Comparison of ENCODE assay signal across 9 cellular contexts in genomic region chr20:34557936-34558319, GRCh38. TPM values are rescaled to one million over a fixed set of nuclear protein-coding genes. Genes with fewer than 3 reads are reported as not detected.
DNase-seq lines count a peak whose midpoint lies in the region; ATAC-seq and TF ChIP-seq lines count a peak whose summit lies in the region.
"Had no signal": no experiment of that assay in that cellular context is flagged by ENCODE, and none has a peak within 500 bp of the region (broad histone marks: within the 10 kb centered on the region; RNA-seq: fewer than 3 reads in every experiment).

No MANE protein-coding gene starts in this region.

- DNase-seq in activated CD4-positive, alpha-beta T cell treated with anti-CD3 and anti-CD28 coated beads for 36 hours = no peak
- no peak for DNase-seq in activated CD4-positive, alpha-beta T cell treated with anti-CD3 and anti-CD28 coated beads, Interleukin-2, amount 50 U/mL, for 48 hours
- DNase-seq in activated naive CD8-positive, alpha-beta T cell treated with anti-CD3 and anti-CD28 coated beads, Interleukin-2, amount 50 U/mL, for 24 hours = no peak
- no peak for DNase-seq in kidney epithelial cell (ENCODE audit: low read depth)
- DNase-seq in UCSD-AML1 (lab: John Stamatoyannopoulos, UW; ENCODE audit: unreplicated experiment) = no peak
- DNase-seq in activated gamma-delta T cell (lab: John Stamatoyannopoulos, UW) = no peak
- DNase-seq: NCI-H446 treated with DMSO at 0.1 percent for 48 hours had no signal

- H3K4me3 ChIP-seq in kidney epithelial cell (ENCODE audit: low read depth, low read length) = peak overlapping the region; percentile 65

- TF ChIP-seq CTCF in kidney epithelial cell (IDR thresholded peaks at IDR 0.05; ENCODE audit: insufficient read depth, low read length, poor library complexity, severe bottlenecking) = no peak

- POLR2A ChIA-PET in activated CD4-positive, alpha-beta T cell treated with anti-CD3 and anti-CD28 coated beads for 36 hours (lab: Charles Lee) = interaction anchor here (0.6 to 1.6 kb wide), 3 partner anchors 13 to 162 kb away, joined by 4 to 6 read pairs (median 4); no protein-coding TSS in a partner anchor

- ATAC-seq in activated CD4-positive, alpha-beta T cell treated with anti-CD3 and anti-CD28 coated beads for 36 hours = no peak
- ATAC-seq in activated naive CD8-positive, alpha-beta T cell treated with anti-CD3 and anti-CD28 coated beads, Interleukin-2, amount 50 U/mL, for 24 hours = no peak
- ATAC-seq in HG03378 (IDR thresholded peaks at IDR 0.05; ENCODE audit: unreplicated experiment) = no peak

- peak overlapping the region; percentile 79 for H3K4me3 Mint-ChIP-seq in activated CD4-positive, alpha-beta T cell treated with anti-CD3 and anti-CD28 coated beads for 36 hours
- H3K4me3 Mint-ChIP-seq in activated naive CD8-positive, alpha-beta T cell treated with anti-CD3 and anti-CD28 coated beads, Interleukin-2, amount 50 U/mL, for 24 hours = peak overlapping the region; percentile 80

- intact Hi-C loops in activated CD4-positive, alpha-beta T cell treated with anti-CD3 and anti-CD28 coated beads for 36 hours (cut with DNase I, micrococcal nuclease) = loop anchor here (1.0 to 2.0 kb wide), 7 partner anchors 23 to 255 kb away; partner anchors contain the start of genes TP53INP2 (in 2 of the 2), AHCY (in 1 of the 2), DYNLRB1 (in 1 of the 2) and PIGU (in 1 of the 2)

- no peaks in the 10 kb centered on the region for H3K27me3 ChIP-seq in kidney epithelial cell (ENCODE audit: control insufficient read depth, insufficient read depth, low read length)

- peak overlapping the region; percentile 88 for H3K27ac Mint-ChIP-seq in activated CD4-positive, alpha-beta T cell treated with anti-CD3 and anti-CD28 coated beads for 36 hours
- H3K27ac Mint-ChIP-seq in activated naive CD8-positive, alpha-beta T cell treated with anti-CD3 and anti-CD28 coated beads, Interleukin-2, amount 50 U/mL, for 24 hours = peak overlapping the region; percentile 82

- no peaks in the 10 kb centered on the region for H3K36me3 ChIP-seq in kidney epithelial cell (ENCODE audit: control insufficient read depth, insufficient read depth, low read length)

- H3K27ac ChIP-seq in temporal lobe (ENCODE audit: low read depth, low read length) = peak overlapping the region; percentile 92

- no peaks in the 10 kb centered on the region for H3K9me3 Mint-ChIP-seq in activated CD4-positive, alpha-beta T cell treated with anti-CD3 and anti-CD28 coated beads for 36 hours (ENCODE audit: low read depth)
- H3K9me3 Mint-ChIP-seq in activated naive CD8-positive, alpha-beta T cell treated with anti-CD3 and anti-CD28 coated beads, Interleukin-2, amount 50 U/mL, for 24 hours = no peaks in the 10 kb centered on the region

- H3K27me3 Mint-ChIP-seq in activated CD4-positive, alpha-beta T cell treated with anti-CD3 and anti-CD28 coated beads for 36 hours = no peaks in the 10 kb centered on the region
- no peaks in the 10 kb centered on the region for H3K27me3 Mint-ChIP-seq in activated naive CD8-positive, alpha-beta T cell treated with anti-CD3 and anti-CD28 coated beads, Interleukin-2, amount 50 U/mL, for 24 hours

- H3K36me3 Mint-ChIP-seq in activated CD4-positive, alpha-beta T cell treated with anti-CD3 and anti-CD28 coated beads for 36 hours (ENCODE audit: low read depth) = peaks cover 3% of the 10 kb centered on the region
- no peaks in the 10 kb centered on the region for H3K36me3 Mint-ChIP-seq in activated naive CD8-positive, alpha-beta T cell treated with anti-CD3 and anti-CD28 coated beads, Interleukin-2, amount 50 U/mL, for 24 hours (ENCODE audit: low read depth)

- peaks cover 14% of the 10 kb centered on the region for H3K4me1 Mint-ChIP-seq in activated CD4-positive, alpha-beta T cell treated with anti-CD3 and anti-CD28 coated beads for 36 hours
- H3K4me1 Mint-ChIP-seq in activated naive CD8-positive, alpha-beta T cell treated with anti-CD3 and anti-CD28 coated beads, Interleukin-2, amount 50 U/mL, for 24 hours = peaks cover 11% of the 10 kb centered on the region

- CTCF ChIA-PET in activated CD4-positive, alpha-beta T cell treated with anti-CD3 and anti-CD28 coated beads for 36 hours (lab: Charles Lee) = interaction anchor here (0.6 to 2.7 kb wide), 7 partner anchors 18 to 245 kb away, joined by 3 to 14 read pairs (median 4); no protein-coding TSS in a partner anchor

RNA-seq across cellular contexts. Expression of gene MAP1LC3A, which starts 0.6 kb away (rescaled TPM):
- total RNA-seq in activated CD4-positive, alpha-beta T cell treated with anti-CD3 and anti-CD28 coated beads for 36 hours = 1 to 10 TPM; 2.5 to 2.7 TPM
- total RNA-seq in kidney epithelial cell (63.0 and 72.5 TPM in 2 replicates), temporal lobe (49.2 TPM)

RNA-seq across cellular contexts. Expression of gene DYNLRB1, which starts 41.7 kb away (rescaled TPM):
- total RNA-seq in activated CD4-positive, alpha-beta T cell treated with anti-CD3 and anti-CD28 coated beads for 36 hours = 100 to 1,000 TPM in 1 of 2 experiments, 10 to 100 TPM in 1; 83.5 to 122 TPM
- 143 TPM in 2 replicates for total RNA-seq in kidney epithelial cell
- total RNA-seq in temporal lobe = 28.0 TPM

Comparison
In these comparisons a context has a peak if more than half of its experiments do, and no peak if none do; other contexts are left out.
1. RNA of gene MAP1LC3A, which starts 0.6 kb away (total RNA-seq): 63.0 to 72.5 TPM in kidney epithelial cell and 49.2 TPM in temporal lobe (single experiment); 2.5 to 2.7 TPM in activated CD4-positive, alpha-beta T cell treated with anti-CD3 and anti-CD28 coated beads for 36 hours; every median in the first group is over 10 times any median in the second.